Comparison of ENCODE assay signal across 16 cellular contexts in genomic region chrX:32126997-32127396, GRCh38.
"Had no signal": no experiment of that assay in that cellular context is flagged by ENCODE, and none has a peak within 500 bp of the region (broad histone marks: within the 10 kb centered on the region; RNA-seq: fewer than 3 reads in every experiment).

No MANE protein-coding gene starts in this region.

- H3K36me3 ChIP-seq: neural progenitor cell, stomach, tibial artery had no signal

- H3K79me2 ChIP-seq: parathyroid adenoma had no signal

- H3K27ac ChIP-seq: neural progenitor cell, parathyroid adenoma, stomach, tibial artery had no signal

- H3K4me1 ChIP-seq: neural progenitor cell, parathyroid adenoma, stomach, tibial artery had no signal

- H3K4me3 ChIP-seq: neural progenitor cell, stomach, tibial artery had no signal

- H3K9ac ChIP-seq: neural progenitor cell, parathyroid adenoma had no signal

- ATAC-seq: naive thymus-derived CD4-positive, alpha-beta T cell; sciatic nerve; stimulated activated effector memory CD8-positive, alpha-beta T cell treated with anti-CD3 and anti-CD28 coated beads, Interleukin-12 subunit alpha, Interleukin-12 subunit beta, amount 100 ng/mL, for 72 hours had no signal

- H3K9me3 ChIP-seq: stomach, tibial artery had no signal

- H3K4me2 ChIP-seq: neural progenitor cell had no signal

- H3K27me3 ChIP-seq: neural progenitor cell, stomach, tibial artery had no signal

- DNase-seq: cerebellar nuclear complex; cortex of kidney; hypothalamus; immature natural killer cell; islet precursor cell; kidney glomerular epithelial cell; naive thymus-derived CD4-positive, alpha-beta T cell; stimulated activated CD4-positive, alpha-beta T cell treated with anti-CD3 and anti-CD28 coated beads, Interleukin-2, amount 100 ng/mL, for 24 hours; stimulated activated CD4-positive, alpha-beta T cell treated with anti-CD3 and anti-CD28 coated beads, Interleukin-4, amount 100 ng/mL, for 24 hours; stimulated activated naive CD4-positive, alpha-beta T cell treated with Interleukin-2 at 50 U/mL for 16 hours; stomach; tibial artery had no signal
